1 cellular context compared by ENCODE assay signal in the genomic region with DNA sequence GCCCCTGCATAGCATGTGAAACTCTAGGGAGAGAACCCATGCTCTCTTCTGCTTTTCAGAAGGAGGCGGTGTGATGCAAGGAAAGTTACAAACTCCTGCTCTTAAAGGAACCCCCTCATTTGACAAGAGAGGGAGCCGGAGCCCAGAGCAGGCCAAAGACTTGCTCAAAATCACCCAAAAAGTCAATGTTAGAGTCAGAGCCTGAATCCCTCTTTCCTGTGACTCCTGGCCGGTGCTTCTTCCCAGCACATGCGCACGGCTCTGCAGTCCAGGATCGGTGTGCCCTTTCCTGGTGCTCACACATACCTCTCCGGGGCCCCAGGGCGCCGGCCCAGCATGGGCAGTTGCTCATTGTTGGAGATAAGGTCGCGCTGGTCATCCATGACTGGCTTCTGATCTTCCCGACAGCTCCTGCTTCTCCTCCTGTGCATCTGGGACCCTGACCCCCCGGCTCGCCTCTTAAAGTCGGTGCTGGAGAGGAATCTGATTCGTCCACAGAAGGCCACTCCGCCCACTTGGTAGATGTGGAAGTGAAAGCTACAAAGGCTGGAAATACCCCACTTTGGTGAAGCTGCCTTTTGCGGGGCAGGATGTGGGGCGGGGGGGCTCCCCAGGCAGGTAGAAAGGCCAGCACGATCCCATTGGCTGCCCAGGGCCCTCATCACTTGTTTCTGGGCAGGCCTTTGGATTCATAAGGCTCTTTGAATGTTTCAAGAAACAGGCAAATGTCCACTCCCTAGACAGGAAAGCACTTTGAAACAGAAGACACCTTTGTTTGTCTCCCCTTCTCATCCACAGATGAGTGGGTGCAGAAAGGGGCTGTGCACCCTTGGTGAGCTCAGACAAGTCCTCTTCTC.
A peak's percentile ranks its signal among the peaks of the same experiment; 100 is the strongest.
TF ChIP-seq lines count a peak whose summit lies in the region.

A gene (minus strand): TSS at position 592 of the 857 bp plus-strand sequence. CDS start 161 bp downstream, at position 431.

TF ChIP-seq in GM12878, 131 proteins besides CTCF, POLR2A, EP300 and RAD21 (continued from another document and continues in another):
- TF ChIP-seq, protein P1, sequence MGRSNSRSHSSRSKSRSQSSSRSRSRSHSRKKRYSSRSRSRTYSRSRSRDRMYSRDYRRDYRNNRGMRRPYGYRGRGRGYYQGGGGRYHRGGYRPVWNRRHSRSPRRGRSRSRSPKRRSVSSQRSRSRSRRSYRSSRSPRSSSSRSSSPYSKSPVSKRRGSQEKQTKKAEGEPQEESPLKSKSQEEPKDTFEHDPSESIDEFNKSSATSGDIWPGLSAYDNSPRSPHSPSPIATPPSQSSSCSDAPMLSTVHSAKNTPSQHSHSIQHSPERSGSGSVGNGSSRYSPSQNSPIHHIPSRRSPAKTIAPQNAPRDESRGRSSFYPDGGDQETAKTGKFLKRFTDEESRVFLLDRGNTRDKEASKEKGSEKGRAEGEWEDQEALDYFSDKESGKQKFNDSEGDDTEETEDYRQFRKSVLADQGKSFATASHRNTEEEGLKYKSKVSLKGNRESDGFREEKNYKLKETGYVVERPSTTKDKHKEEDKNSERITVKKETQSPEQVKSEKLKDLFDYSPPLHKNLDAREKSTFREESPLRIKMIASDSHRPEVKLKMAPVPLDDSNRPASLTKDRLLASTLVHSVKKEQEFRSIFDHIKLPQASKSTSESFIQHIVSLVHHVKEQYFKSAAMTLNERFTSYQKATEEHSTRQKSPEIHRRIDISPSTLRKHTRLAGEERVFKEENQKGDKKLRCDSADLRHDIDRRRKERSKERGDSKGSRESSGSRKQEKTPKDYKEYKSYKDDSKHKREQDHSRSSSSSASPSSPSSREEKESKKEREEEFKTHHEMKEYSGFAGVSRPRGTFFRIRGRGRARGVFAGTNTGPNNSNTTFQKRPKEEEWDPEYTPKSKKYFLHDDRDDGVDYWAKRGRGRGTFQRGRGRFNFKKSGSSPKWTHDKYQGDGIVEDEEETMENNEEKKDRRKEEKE (IDR thresholded peaks at IDR 0.05), result peak; percentile 82
- TF ChIP-seq NR2C1 (IDR thresholded peaks at IDR 0.05) (peak; percentile 20; the same call in 1 of the 2 replicates), RELA (IDR thresholded peaks at IDR 0.05; ENCODE audit: borderline replicate concordance, partially characterized antibody) (peak; percentile 92), POLR2AphosphoS2 (IDR thresholded peaks at IDR 0.05; ENCODE audit: low read depth, low read length) (peak; percentile 100), PML (IDR thresholded peaks at IDR 0.05; ENCODE audit: low read length) (no peak), FOS (IDR thresholded peaks at IDR 0.05; ENCODE audit: borderline replicate concordance, extremely low read depth, insufficient read length) (peak; percentile 38), IKZF2 (IDR thresholded peaks at IDR 0.05) (peak; percentile 80 to 87), SUZ12 (IDR thresholded peaks at IDR 0.05; ENCODE audit: unreplicated experiment) (no peak), TAF1 (IDR thresholded peaks at IDR 0.05; ENCODE audit: borderline replicate concordance, low read depth, low read length) (peak; percentile 100), RAD51 (IDR thresholded peaks at IDR 0.05) (no peak), ATF7 (IDR thresholded peaks at IDR 0.05; ENCODE audit: low read depth) (peak; percentile 80), CBFB (IDR thresholded peaks at IDR 0.05; ENCODE audit: low read depth) (peak; percentile 100), TCF7 (IDR thresholded peaks at IDR 0.05; ENCODE audit: borderline replicate concordance) (peak; percentile 60), YBX1 (IDR thresholded peaks at IDR 0.05) (0 out of 2 replicates have a peak, but pooled peaks have one; percentile 6), NFYA (IDR thresholded peaks at IDR 0.05; ENCODE audit: borderline replicate concordance, low read depth, low read length) (no peak; the same call in 1 of the 2 replicates), ASH2L (IDR thresholded peaks at IDR 0.05; ENCODE audit: borderline replicate concordance, low read depth) (no peak), BCL11A (IDR thresholded peaks at IDR 0.05; ENCODE audit: low read depth, low read length) (peak; percentile 77), SREBF2 (IDR thresholded peaks at IDR 0.05; ENCODE audit: low read length) (no peak), MYC (IDR thresholded peaks at IDR 0.05; ENCODE audit: insufficient read depth, insufficient read length, insufficient replicate concordance, low read length, severe bottlenecking) (no peak), ZSCAN29 (IDR thresholded peaks at IDR 0.05) (peak; percentile 68), SUPT20H (IDR thresholded peaks at IDR 0.05; ENCODE audit: borderline replicate concordance, control insufficient read depth, low read depth, low read length) (no peak)
- TF ChIP-seq, protein P2, sequence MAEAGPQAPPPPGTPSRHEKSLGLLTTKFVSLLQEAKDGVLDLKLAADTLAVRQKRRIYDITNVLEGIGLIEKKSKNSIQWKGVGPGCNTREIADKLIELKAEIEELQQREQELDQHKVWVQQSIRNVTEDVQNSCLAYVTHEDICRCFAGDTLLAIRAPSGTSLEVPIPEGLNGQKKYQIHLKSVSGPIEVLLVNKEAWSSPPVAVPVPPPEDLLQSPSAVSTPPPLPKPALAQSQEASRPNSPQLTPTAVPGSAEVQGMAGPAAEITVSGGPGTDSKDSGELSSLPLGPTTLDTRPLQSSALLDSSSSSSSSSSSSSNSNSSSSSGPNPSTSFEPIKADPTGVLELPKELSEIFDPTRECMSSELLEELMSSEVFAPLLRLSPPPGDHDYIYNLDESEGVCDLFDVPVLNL (IDR thresholded peaks at IDR 0.05; ENCODE audit: low read depth, low read length), result 0 out of 2 replicates have a peak, but pooled peaks have one; percentile 41
- TF ChIP-seq, protein P3, sequence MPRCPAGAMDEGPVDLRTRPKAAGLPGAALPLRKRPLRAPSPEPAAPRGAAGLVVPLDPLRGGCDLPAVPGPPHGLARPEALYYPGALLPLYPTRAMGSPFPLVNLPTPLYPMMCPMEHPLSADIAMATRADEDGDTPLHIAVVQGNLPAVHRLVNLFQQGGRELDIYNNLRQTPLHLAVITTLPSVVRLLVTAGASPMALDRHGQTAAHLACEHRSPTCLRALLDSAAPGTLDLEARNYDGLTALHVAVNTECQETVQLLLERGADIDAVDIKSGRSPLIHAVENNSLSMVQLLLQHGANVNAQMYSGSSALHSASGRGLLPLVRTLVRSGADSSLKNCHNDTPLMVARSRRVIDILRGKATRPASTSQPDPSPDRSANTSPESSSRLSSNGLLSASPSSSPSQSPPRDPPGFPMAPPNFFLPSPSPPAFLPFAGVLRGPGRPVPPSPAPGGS (IDR thresholded peaks at IDR 0.05; ENCODE audit: borderline replicate concordance, insufficient read depth, low read depth, low read length, poor library complexity, severe bottlenecking), result peak; percentile 80
- TF ChIP-seq, protein P4, sequence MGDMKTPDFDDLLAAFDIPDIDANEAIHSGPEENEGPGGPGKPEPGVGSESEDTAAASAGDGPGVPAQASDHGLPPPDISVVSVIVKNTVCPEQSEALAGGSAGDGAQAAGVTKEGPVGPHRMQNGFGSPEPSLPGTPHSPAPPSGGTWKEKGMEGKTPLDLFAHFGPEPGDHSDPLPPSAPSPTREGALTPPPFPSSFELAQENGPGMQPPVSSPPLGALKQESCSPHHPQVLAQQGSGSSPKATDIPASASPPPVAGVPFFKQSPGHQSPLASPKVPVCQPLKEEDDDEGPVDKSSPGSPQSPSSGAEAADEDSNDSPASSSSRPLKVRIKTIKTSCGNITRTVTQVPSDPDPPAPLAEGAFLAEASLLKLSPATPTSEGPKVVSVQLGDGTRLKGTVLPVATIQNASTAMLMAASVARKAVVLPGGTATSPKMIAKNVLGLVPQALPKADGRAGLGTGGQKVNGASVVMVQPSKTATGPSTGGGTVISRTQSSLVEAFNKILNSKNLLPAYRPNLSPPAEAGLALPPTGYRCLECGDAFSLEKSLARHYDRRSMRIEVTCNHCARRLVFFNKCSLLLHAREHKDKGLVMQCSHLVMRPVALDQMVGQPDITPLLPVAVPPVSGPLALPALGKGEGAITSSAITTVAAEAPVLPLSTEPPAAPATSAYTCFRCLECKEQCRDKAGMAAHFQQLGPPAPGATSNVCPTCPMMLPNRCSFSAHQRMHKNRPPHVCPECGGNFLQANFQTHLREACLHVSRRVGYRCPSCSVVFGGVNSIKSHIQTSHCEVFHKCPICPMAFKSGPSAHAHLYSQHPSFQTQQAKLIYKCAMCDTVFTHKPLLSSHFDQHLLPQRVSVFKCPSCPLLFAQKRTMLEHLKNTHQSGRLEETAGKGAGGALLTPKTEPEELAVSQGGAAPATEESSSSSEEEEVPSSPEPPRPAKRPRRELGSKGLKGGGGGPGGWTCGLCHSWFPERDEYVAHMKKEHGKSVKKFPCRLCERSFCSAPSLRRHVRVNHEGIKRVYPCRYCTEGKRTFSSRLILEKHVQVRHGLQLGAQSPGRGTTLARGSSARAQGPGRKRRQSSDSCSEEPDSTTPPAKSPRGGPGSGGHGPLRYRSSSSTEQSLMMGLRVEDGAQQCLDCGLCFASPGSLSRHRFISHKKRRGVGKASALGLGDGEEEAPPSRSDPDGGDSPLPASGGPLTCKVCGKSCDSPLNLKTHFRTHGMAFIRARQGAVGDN (IDR thresholded peaks at IDR 0.05), result peak; percentile 97
- TF ChIP-seq, protein P5, sequence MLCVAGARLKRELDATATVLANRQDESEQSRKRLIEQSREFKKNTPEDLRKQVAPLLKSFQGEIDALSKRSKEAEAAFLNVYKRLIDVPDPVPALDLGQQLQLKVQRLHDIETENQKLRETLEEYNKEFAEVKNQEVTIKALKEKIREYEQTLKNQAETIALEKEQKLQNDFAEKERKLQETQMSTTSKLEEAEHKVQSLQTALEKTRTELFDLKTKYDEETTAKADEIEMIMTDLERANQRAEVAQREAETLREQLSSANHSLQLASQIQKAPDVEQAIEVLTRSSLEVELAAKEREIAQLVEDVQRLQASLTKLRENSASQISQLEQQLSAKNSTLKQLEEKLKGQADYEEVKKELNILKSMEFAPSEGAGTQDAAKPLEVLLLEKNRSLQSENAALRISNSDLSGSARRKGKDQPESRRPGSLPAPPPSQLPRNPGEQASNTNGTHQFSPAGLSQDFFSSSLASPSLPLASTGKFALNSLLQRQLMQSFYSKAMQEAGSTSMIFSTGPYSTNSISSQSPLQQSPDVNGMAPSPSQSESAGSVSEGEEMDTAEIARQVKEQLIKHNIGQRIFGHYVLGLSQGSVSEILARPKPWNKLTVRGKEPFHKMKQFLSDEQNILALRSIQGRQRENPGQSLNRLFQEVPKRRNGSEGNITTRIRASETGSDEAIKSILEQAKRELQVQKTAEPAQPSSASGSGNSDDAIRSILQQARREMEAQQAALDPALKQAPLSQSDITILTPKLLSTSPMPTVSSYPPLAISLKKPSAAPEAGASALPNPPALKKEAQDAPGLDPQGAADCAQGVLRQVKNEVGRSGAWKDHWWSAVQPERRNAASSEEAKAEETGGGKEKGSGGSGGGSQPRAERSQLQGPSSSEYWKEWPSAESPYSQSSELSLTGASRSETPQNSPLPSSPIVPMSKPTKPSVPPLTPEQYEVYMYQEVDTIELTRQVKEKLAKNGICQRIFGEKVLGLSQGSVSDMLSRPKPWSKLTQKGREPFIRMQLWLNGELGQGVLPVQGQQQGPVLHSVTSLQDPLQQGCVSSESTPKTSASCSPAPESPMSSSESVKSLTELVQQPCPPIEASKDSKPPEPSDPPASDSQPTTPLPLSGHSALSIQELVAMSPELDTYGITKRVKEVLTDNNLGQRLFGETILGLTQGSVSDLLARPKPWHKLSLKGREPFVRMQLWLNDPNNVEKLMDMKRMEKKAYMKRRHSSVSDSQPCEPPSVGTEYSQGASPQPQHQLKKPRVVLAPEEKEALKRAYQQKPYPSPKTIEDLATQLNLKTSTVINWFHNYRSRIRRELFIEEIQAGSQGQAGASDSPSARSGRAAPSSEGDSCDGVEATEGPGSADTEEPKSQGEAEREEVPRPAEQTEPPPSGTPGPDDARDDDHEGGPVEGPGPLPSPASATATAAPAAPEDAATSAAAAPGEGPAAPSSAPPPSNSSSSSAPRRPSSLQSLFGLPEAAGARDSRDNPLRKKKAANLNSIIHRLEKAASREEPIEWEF (IDR thresholded peaks at IDR 0.05; ENCODE audit: insufficient replicate concordance, low read depth, low read length), result no peak
- TF ChIP-seq, protein P6, sequence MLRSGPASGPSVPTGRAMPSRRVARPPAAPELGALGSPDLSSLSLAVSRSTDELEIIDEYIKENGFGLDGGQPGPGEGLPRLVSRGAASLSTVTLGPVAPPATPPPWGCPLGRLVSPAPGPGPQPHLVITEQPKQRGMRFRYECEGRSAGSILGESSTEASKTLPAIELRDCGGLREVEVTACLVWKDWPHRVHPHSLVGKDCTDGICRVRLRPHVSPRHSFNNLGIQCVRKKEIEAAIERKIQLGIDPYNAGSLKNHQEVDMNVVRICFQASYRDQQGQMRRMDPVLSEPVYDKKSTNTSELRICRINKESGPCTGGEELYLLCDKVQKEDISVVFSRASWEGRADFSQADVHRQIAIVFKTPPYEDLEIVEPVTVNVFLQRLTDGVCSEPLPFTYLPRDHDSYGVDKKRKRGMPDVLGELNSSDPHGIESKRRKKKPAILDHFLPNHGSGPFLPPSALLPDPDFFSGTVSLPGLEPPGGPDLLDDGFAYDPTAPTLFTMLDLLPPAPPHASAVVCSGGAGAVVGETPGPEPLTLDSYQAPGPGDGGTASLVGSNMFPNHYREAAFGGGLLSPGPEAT (IDR thresholded peaks at IDR 0.05; ENCODE audit: low read depth), result peak; percentile 99
- TF ChIP-seq, protein P7, sequence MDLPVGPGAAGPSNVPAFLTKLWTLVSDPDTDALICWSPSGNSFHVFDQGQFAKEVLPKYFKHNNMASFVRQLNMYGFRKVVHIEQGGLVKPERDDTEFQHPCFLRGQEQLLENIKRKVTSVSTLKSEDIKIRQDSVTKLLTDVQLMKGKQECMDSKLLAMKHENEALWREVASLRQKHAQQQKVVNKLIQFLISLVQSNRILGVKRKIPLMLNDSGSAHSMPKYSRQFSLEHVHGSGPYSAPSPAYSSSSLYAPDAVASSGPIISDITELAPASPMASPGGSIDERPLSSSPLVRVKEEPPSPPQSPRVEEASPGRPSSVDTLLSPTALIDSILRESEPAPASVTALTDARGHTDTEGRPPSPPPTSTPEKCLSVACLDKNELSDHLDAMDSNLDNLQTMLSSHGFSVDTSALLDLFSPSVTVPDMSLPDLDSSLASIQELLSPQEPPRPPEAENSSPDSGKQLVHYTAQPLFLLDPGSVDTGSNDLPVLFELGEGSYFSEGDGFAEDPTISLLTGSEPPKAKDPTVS (IDR thresholded peaks at IDR 0.05; ENCODE audit: low read depth, low read length), result no peak
- TF ChIP-seq, protein P8, sequence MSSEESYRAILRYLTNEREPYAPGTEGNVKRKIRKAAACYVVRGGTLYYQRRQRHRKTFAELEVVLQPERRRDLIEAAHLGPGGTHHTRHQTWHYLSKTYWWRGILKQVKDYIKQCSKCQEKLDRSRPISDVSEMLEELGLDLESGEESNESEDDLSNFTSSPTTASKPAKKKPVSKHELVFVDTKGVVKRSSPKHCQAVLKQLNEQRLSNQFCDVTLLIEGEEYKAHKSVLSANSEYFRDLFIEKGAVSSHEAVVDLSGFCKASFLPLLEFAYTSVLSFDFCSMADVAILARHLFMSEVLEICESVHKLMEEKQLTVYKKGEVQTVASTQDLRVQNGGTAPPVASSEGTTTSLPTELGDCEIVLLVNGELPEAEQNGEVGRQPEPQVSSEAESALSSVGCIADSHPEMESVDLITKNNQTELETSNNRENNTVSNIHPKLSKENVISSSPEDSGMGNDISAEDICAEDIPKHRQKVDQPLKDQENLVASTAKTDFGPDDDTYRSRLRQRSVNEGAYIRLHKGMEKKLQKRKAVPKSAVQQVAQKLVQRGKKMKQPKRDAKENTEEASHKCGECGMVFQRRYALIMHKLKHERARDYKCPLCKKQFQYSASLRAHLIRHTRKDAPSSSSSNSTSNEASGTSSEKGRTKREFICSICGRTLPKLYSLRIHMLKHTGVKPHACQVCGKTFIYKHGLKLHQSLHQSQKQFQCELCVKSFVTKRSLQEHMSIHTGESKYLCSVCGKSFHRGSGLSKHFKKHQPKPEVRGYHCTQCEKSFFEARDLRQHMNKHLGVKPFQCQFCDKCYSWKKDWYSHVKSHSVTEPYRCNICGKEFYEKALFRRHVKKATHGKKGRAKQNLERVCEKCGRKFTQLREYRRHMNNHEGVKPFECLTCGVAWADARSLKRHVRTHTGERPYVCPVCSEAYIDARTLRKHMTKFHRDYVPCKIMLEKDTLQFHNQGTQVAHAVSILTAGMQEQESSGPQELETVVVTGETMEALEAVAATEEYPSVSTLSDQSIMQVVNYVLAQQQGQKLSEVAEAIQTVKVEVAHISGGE (CRISPR knock-in tag; IDR thresholded peaks at IDR 0.05), result peak; percentile 65
